1 cellular context compared by ENCODE assay signal in genomic region chr17:74957935-74958549, GRCh38.
TF ChIP-seq lines count a peak whose summit lies in the region.

No MANE protein-coding gene starts in this region.

TF ChIP-seq in GM12878, 131 proteins besides CTCF, POLR2A, EP300 and RAD21:
- TF ChIP-seq PML (IDR thresholded peaks at IDR 0.05; ENCODE audit: low read length) = no peak
- TF ChIP-seq YY1 (IDR thresholded peaks at IDR 0.05; ENCODE audit: low read depth, low read length) = peak; percentile 71
- 0 out of 2 replicates have a peak, but pooled peaks have one; percentile 45 for TF ChIP-seq LARP7 (IDR thresholded peaks at IDR 0.05)
- 0 out of 2 replicates have a peak, but pooled peaks have one; percentile 43 for TF ChIP-seq SMARCA5 (IDR thresholded peaks at IDR 0.05)
- TF ChIP-seq ZNF592 (IDR thresholded peaks at IDR 0.05) = no peak
- peak; percentile 43; the same call in 1 of the 2 replicates for TF ChIP-seq RUNX3 (IDR thresholded peaks at IDR 0.05; ENCODE audit: low read length)
- TF ChIP-seq SMC3 (IDR thresholded peaks at IDR 0.05; ENCODE audit: borderline replicate concordance, low read length) = peak; percentile 95
- no peak for TF ChIP-seq STAT1 (conservative IDR thresholded peaks at IDR 0.05)
- no peak for TF ChIP-seq ZNF687 (IDR thresholded peaks at IDR 0.05)
